In the genomic region with DNA sequence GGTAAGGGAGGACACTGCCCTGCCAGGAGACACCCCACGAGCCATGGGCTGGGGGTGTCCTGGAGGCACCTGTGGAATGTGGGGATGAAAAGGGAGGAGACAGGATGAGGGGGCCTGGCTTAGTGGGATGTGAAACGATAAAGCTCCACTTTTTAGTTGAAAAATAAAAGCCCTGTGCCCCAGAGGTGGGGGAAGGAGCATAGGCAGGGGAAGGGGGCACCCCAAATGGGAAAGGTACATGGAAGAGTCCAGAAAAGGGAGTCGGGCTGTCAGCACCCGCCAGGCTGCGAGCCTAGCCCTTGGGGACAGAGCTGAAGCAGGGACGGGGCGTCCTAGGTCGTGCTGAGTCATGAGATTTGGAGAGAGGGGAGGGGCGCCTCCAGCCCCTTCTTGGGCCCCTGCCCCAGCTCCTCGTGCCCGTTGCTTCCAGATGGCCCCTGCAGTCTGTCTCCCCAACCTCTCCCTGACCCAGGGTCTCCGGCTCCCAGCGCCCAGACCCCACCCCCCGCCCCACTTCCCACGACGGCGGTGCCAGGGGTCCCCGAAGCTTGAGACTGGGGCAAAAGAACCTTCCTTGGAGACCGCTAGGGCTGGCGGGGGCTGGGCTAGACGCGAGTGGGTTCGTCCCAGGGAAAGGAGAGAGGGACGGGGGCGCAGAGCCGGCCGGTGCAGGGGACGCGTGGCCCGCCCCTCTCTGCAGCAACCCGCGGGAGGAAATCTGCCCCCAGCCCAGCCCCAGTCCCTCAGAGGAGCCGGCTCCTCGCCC, we compare ENCODE assay signal across 12 cellular contexts. TPM values are rescaled to one million over a fixed set of nuclear protein-coding genes. Genes with fewer than 3 reads are reported as not detected.
DNase-seq lines count a peak whose midpoint lies in the region; ATAC-seq and TF ChIP-seq lines count a peak whose summit lies in the region.
"Had no signal": no experiment of that assay in that cellular context is flagged by ENCODE, and none has a peak within 500 bp of the region (broad histone marks: within the 10 kb centered on the region; RNA-seq: fewer than 3 reads in every experiment).

No MANE protein-coding gene starts in this region.

- TF ChIP-seq CTCF in coronary artery (IDR thresholded peaks at IDR 0.05) (no peak), testis (IDR thresholded peaks at IDR 0.05) (no peak)

- no peaks in the 10 kb centered on the region for H3K27me3 ChIP-seq in testis

- H3K27ac ChIP-seq in coronary artery, result no peak overlapping the region
- no peak overlapping the region for H3K27ac ChIP-seq in mesodermal cell (ENCODE audit: low read depth, low read length, severe bottlenecking)
- H3K27ac ChIP-seq in testis, result no peak overlapping the region

- no peaks in the 10 kb centered on the region for H3K36me3 ChIP-seq in mesodermal cell (ENCODE audit: control insufficient read depth, insufficient read depth, low read length)
- no peaks in the 10 kb centered on the region for H3K36me3 ChIP-seq in testis (ENCODE audit: low read depth, missing control alignments)

- no peak for TF ChIP-seq POLR2A in testis (IDR thresholded peaks at IDR 0.05)

- intact Hi-C loops in testis (cut with DNase I; ENCODE audit: low total_unique reads), result no loop called here

- H3K4me1 ChIP-seq in mesodermal cell (ENCODE audit: control insufficient read depth, insufficient read depth, low read length, poor library complexity, severe bottlenecking) (peaks cover 9% of the 10 kb centered on the region), testis (peaks cover 13% of the 10 kb centered on the region)

- DNase-seq in DMS53 (lab: John Stamatoyannopoulos, UW) (peak; percentile 31), DMS53 treated with DMSO at 0.1 percent for 48 hours (lab: John Stamatoyannopoulos, UW; ENCODE audit: unreplicated experiment) (no peak), coronary artery (ENCODE audit: low spot score) (no peak), testis (peak; percentile 29), SHP77 (lab: John Stamatoyannopoulos, UW) (no peak)
- no peak for DNase-seq in activated CD4-positive, alpha-beta T cell treated with anti-CD3 and anti-CD28 coated beads, Interleukin-2, amount 50 U/mL, for 1 hour
- DNase-seq: 8988T, MV-4-11, T-helper 1 cell had no signal

- H3K4me3 ChIP-seq in coronary artery (peak overlapping the region; percentile 63), mesodermal cell (ENCODE audit: extremely low read depth, insufficient read depth, low read length, poor library complexity, severe bottlenecking) (peak overlapping the region; percentile 41), testis (peak overlapping the region; percentile 40 to 76)

- H3K9me3 ChIP-seq in mesodermal cell (ENCODE audit: control insufficient read depth, low read length) (no peaks in the 10 kb centered on the region), testis (no peaks in the 10 kb centered on the region)

- ATAC-seq in HG03045 (IDR thresholded peaks at IDR 0.05; ENCODE audit: unreplicated experiment), result no peak

- WGBS in mesodermal cell (ENCODE audit: insufficient coverage in 2 of 2), 2 experiments, result 3 to 5% methylated on average over 15 to 20 of the region's 34 CpGs
- WGBS in testis, 2 donors, result 3% methylated on average over 22 to 34 of the region's 34 CpGs

RNA-seq across cellular contexts. Expression of a gene that starts 0.8 kb away (rescaled TPM):
- 0.52 TPM for polyA plus RNA-seq in mesodermal cell (2013, experiment 1 of 2)
- polyA plus RNA-seq in mesodermal cell (2013, experiment 2 of 2), result 0.35 TPM
- 1 to 10 TPM; 2.0 to 7.2 TPM for total RNA-seq in testis
- 2.1 TPM for polyA plus RNA-seq in testis (ENCODE audit: insufficient read depth, low read depth, low replicate concordance)
- total RNA-seq: lower leg skin had no signal

Comparison
In these comparisons a context has a peak if more than half of its experiments do, and no peak if none do; other contexts are left out.
1. DNase-seq: peak in DMS53 (single experiment) and testis (single experiment); none in DMS53 treated with DMSO at 0.1 percent for 48 hours (single experiment), coronary artery (single experiment), SHP77 (0 of 2) and activated CD4-positive, alpha-beta T cell treated with anti-CD3 and anti-CD28 coated beads, Interleukin-2, amount 50 U/mL, for 1 hour (single experiment).
2. Peak in every context shown above with its lines, with median percentiles within 50 percentile points of each other: H3K4me3 ChIP-seq.